8 cellular contexts compared by ENCODE assay signal in genomic region chr2:130203150-130203549, GRCh38. TPM values are rescaled to one million over a fixed set of nuclear protein-coding genes. Genes with fewer than 3 reads are reported as not detected.
"Had no signal": no experiment of that assay in that cellular context is flagged by ENCODE, and none has a peak within 500 bp of the region (broad histone marks: within the 10 kb centered on the region; RNA-seq: fewer than 3 reads in every experiment).

No MANE protein-coding gene starts in this region.

RNA-seq across cellular contexts. Expression of gene TUBA3E, which starts 4.9 kb away (rescaled TPM):
- total RNA-seq: HT-29, MCF 10A, OCI-LY7, PC-3, RPMI7951, SK-MEL-5 had no signal
- polyA plus RNA-seq: IgD-negative memory B cell, SK-N-SH had no signal

RNA-seq across cellular contexts. Expression of gene CCDC74B, which starts 58.2 kb away (rescaled TPM):
- total RNA-seq: MCF 10A had no signal
- polyA plus RNA-seq: IgD-negative memory B cell had no signal
